In genomic region chr1:14915356-14916054, GRCh38 we compare ENCODE assay signal across 8 cellular contexts.
DNase-seq lines count a peak whose midpoint lies in the region; ATAC-seq and TF ChIP-seq lines count a peak whose summit lies in the region.

No MANE protein-coding gene starts in this region.

- DNase-seq in SIG-M5 treated with dmso at 0.1 percent for 504 hours (lab: John Stamatoyannopoulos, UW; ENCODE audit: unreplicated experiment) (peak; percentile 31), SIG-M5 (lab: John Stamatoyannopoulos, UW) (no peak), NB4 (ENCODE audit: low read depth) (peak; percentile 51), fibroblast of peridontal ligament (ENCODE audit: extremely low read depth) (peak; percentile 40), omental fat pad (ENCODE audit: low spot score) (peak; percentile 61)
- peak; percentile 75 for DNase-seq in activated CD8-positive, alpha-beta memory T cell treated with anti-CD3 and anti-CD28 coated beads for 24 hours

- TF ChIP-seq POLR2A in NB4 (IDR thresholded peaks at IDR 0.05; ENCODE audit: extremely low read depth, insufficient read length), result no peak

- no peak overlapping the region for H3K4me3 ChIP-seq in NB4 (ENCODE audit: low read depth, low read length)

- TF ChIP-seq CTCF in NB4 (IDR thresholded peaks at IDR 0.05; ENCODE audit: low read depth, low read length), result peak; percentile 81
- TF ChIP-seq CTCF in omental fat pad (IDR thresholded peaks at IDR 0.05), result peak in 2 of 3 donors; percentile 19 to 43

- no peak for ATAC-seq in omental fat pad (ENCODE audit: low FRiP score)
- no peak for ATAC-seq in GM18517 (IDR thresholded peaks at IDR 0.05; ENCODE audit: unreplicated experiment)
- ATAC-seq in HG03159 (IDR thresholded peaks at IDR 0.05; ENCODE audit: unreplicated experiment), result no peak
